ENCODE assay signal across 11 cellular contexts in genomic region chr2:96913398-96914202, GRCh38. TPM values are rescaled to one million over a fixed set of nuclear protein-coding genes. Genes with fewer than 3 reads are reported as not detected.
DNase-seq lines count a peak whose midpoint lies in the region; ATAC-seq and TF ChIP-seq lines count a peak whose summit lies in the region.
"Had no signal": no experiment of that assay in that cellular context is flagged by ENCODE, and none has a peak within 500 bp of the region (broad histone marks: within the 10 kb centered on the region; RNA-seq: fewer than 3 reads in every experiment).

No MANE protein-coding gene starts in this region.

- H3K36me3 Mint-ChIP-seq in MCF 10A (ENCODE audit: insufficient read depth, unreplicated experiment), result no peaks in the 10 kb centered on the region

- H3K27ac ChIP-seq in breast epithelium, result no peak overlapping the region
- H3K27ac ChIP-seq in uterus, result peak overlapping the region; percentile 65 to 72
- H3K27ac ChIP-seq: body of pancreas, thoracic aorta had no signal

- H3K4me1 Mint-ChIP-seq in MCF 10A (ENCODE audit: insufficient read depth, unreplicated experiment), result peaks cover 34% of the 10 kb centered on the region

- CTCF ChIA-PET in MCF 10A (lab: Yijun Ruan, JAX), result interaction anchor here (0.6 kb wide), 2 partner anchors 20 to 60 kb away, joined by 3 read pairs; no protein-coding TSS in a partner anchor

- TF ChIP-seq POLR2A in breast epithelium (IDR thresholded peaks at IDR 0.05), result no peak
- TF ChIP-seq POLR2A in uterus (IDR thresholded peaks at IDR 0.05), result no peak

- H3K4me3 Mint-ChIP-seq in MCF 10A (ENCODE audit: unreplicated experiment), result no peak overlapping the region

- DNase-seq in MCF 10A (ENCODE audit: unreplicated experiment) (no peak), breast epithelium (ENCODE audit: low spot score in 2 of 2) (no peak), mucosa of descending colon (peak in 2 of 3 donors; percentile 56 to 60), uterus (no peak), iPS-NIHi11 (ENCODE audit: low spot score) (no peak), H4 (ENCODE audit: low spot score) (no peak), NCI-H2029 treated with DMSO at 0.1 percent for 48 hours (lab: John Stamatoyannopoulos, UW) (no peak)
- peak; percentile 60 to 68 for DNase-seq in activated T-cell treated with anti-CD3 and anti-CD28 coated beads, Interleukin-2, amount 50 U/mL, for 48 hours

- no peaks in the 10 kb centered on the region for H3K9me3 Mint-ChIP-seq in MCF 10A (ENCODE audit: unreplicated experiment)

- no peaks in the 10 kb centered on the region for H3K27me3 ChIP-seq in breast epithelium
- H3K27me3 ChIP-seq in uterus, result no peaks in the 10 kb centered on the region
- H3K27me3 ChIP-seq: body of pancreas had no signal

- no peak overlapping the region for H3K27ac Mint-ChIP-seq in MCF 10A (ENCODE audit: low read depth, unreplicated experiment)

- TF ChIP-seq CTCF in MCF 10A (IDR thresholded peaks at IDR 0.05; ENCODE audit: unreplicated experiment), result no peak
- no peak for TF ChIP-seq CTCF in breast epithelium (IDR thresholded peaks at IDR 0.05)
- TF ChIP-seq CTCF in mucosa of descending colon (IDR thresholded peaks at IDR 0.05), result no peak
- no peak for TF ChIP-seq CTCF in uterus (IDR thresholded peaks at IDR 0.05)

- H3K9me3 ChIP-seq in breast epithelium (no peaks in the 10 kb centered on the region), mucosa of descending colon (no peaks in the 10 kb centered on the region), uterus (no peaks in the 10 kb centered on the region)
- H3K9me3 ChIP-seq: body of pancreas, thoracic aorta had no signal

- H3K27me3 Mint-ChIP-seq in MCF 10A (ENCODE audit: insufficient read depth, unreplicated experiment), result no peaks in the 10 kb centered on the region

- H3K36me3 ChIP-seq in breast epithelium (no peaks in the 10 kb centered on the region), mucosa of descending colon (ENCODE audit: low read depth) (no peaks in the 10 kb centered on the region), uterus (no peaks in the 10 kb centered on the region)
- H3K36me3 ChIP-seq: thoracic aorta had no signal

- POLR2A ChIA-PET in MCF 10A (lab: Yijun Ruan, JAX), result interaction anchor here (0.6 kb wide), 1 partner anchor 11 kb away, joined by 3 read pairs; no protein-coding TSS in a partner anchor

- intact Hi-C loops in MCF 10A (cut with micrococcal nuclease), result no loop called here
- intact Hi-C loops in breast epithelium (cut with DNase I; ENCODE audit: low total_unique reads), result no loop called here
- intact Hi-C loops in mucosa of descending colon (cut with DNase I, micrococcal nuclease), result no loop called here
- intact Hi-C loops in uterus (cut with DNase I; ENCODE audit: low total_unique reads), result loop anchor here (5.0 kb wide), 1 partner anchor 39 kb away; no protein-coding TSS in a partner anchor

- peak overlapping the region in 1 of 3 donors; percentile 11 for H3K4me3 ChIP-seq in breast epithelium
- H3K4me3 ChIP-seq in mucosa of descending colon, result no peak overlapping the region
- H3K4me3 ChIP-seq in uterus, result no peak overlapping the region
- H3K4me3 ChIP-seq: body of pancreas, thoracic aorta had no signal

- H3K4me1 ChIP-seq in breast epithelium, result no peaks in the 10 kb centered on the region
- H3K4me1 ChIP-seq in mucosa of descending colon (ENCODE audit: low read depth), result no peaks in the 10 kb centered on the region
- H3K4me1 ChIP-seq in uterus, result peaks cover 0 to 5% of the 10 kb centered on the region in 2 donors
- H3K4me1 ChIP-seq: body of pancreas had no signal

- ATAC-seq in mucosa of descending colon, result peak; percentile 54
- ATAC-seq: left colon had no signal

- BruUV-seq in MCF 10A (replicated peaks; lab: Mats Ljungman, UMichigan), result TSS peak; percentile 65

RNA-seq across cellular contexts. Expression of gene SEMA4C, which starts 43.7 kb away (rescaled TPM):
- total RNA-seq in MCF 10A (2022) (16.3 and 22.6 TPM in 2 replicates), breast epithelium (10 to 100 TPM; 17.9 to 37.3 (median 31.5) TPM), mucosa of descending colon (10 to 100 TPM; 14.4 to 83.8 (median 17.5) TPM), uterus (100 to 1,000 TPM in 1 of 4 donors, 10 to 100 TPM in 3; 31.8 to 117 (median 61.7) TPM)
- total RNA-seq in H4 (2014; rRNA removed; shearing (Covaris generic)), result 15.9 and 18.0 TPM in 2 replicates

RNA-seq across cellular contexts. Expression of gene ANKRD39, which starts 55.8 kb away (rescaled TPM):
- 14.0 and 17.6 TPM in 2 replicates for total RNA-seq in MCF 10A (2022)
- 10 to 100 TPM in 1 of 3 donors, 1 to 10 TPM in 2; 8.8 to 15.8 (median 9.2) TPM for total RNA-seq in breast epithelium
- total RNA-seq in mucosa of descending colon, result 10 to 100 TPM; 11.2 to 14.1 (median 12.2) TPM
- 100 to 1,000 TPM in 1 of 4 donors, 10 to 100 TPM in 2, 1 to 10 TPM in 1; 4.7 to 162 (median 16.9) TPM for total RNA-seq in uterus
- total RNA-seq in H4 (2014; rRNA removed; shearing (Covaris generic)), result 11.0 and 17.7 TPM in 2 replicates

Comparison
In these comparisons a context has a peak if more than half of its experiments do, and no peak if none do; other contexts are left out.
1. DNase-seq: peak in activated T-cell treated with anti-CD3 and anti-CD28 coated beads, Interleukin-2, amount 50 U/mL, for 48 hours (2 of 2) and mucosa of descending colon (2 of 3); none in MCF 10A (single experiment), breast epithelium (0 of 2), uterus (0 of 2), iPS-NIHi11 (single experiment), H4 (single experiment) and NCI-H2029 treated with DMSO at 0.1 percent for 48 hours (single experiment).
2. H3K27ac ChIP-seq: peak in uterus (2 of 2); none in breast epithelium (0 of 2).